ENCODE assay signal across 26 cellular contexts in the genomic region with DNA sequence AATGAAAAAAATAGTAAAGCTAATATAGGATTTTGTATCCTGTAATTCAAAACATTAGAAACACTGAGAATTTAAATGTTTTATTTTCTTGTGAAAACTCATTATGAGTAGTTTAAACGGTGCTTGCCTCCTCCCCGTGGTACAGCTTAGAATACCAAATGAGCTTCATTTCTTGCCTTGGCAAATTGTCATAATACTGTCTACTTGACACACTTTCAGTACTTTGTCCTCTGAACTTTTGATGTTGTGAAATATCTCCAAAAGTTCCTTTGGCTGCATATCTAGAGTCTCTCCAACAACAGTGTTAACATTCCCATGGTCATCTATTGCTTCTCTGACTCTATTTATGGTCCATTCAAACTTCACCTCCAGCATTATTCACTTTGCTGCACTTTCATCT.
DNase-seq lines count a peak whose midpoint lies in the region; ATAC-seq and TF ChIP-seq lines count a peak whose summit lies in the region.
"Had no signal": no experiment of that assay in that cellular context is flagged by ENCODE, and none has a peak within 500 bp of the region (broad histone marks: within the 10 kb centered on the region; RNA-seq: fewer than 3 reads in every experiment).

No MANE protein-coding gene starts in this region.

- H3K79me1 ChIP-seq in mesenchymal stem cell (replicated peaks; ENCODE audit: low read length, poor library complexity, severe bottlenecking) = no peaks in the 10 kb centered on the region

- no peak overlapping the region for H3K18ac ChIP-seq in mesenchymal stem cell (ENCODE audit: low read depth in 1 of 2, low read length in 2 of 2)

- H2BK120ac ChIP-seq in mesenchymal stem cell (ENCODE audit: low read depth, low read length) = no peak overlapping the region

- no peak overlapping the region for H2BK5ac ChIP-seq in mesenchymal stem cell (ENCODE audit: low read depth, low read length, poor library complexity, severe bottlenecking)

- TF ChIP-seq POLR2A in gastroesophageal sphincter (IDR thresholded peaks at IDR 0.05) = no peak
- no peak for TF ChIP-seq POLR2A in suprapubic skin (IDR thresholded peaks at IDR 0.05)

- no peak overlapping the region for H3K14ac ChIP-seq in mesenchymal stem cell (ENCODE audit: low read length in 2 of 2)

- 39 to 82% methylated on average over 2 of the region's 2 CpGs for WGBS in gastroesophageal sphincter (ENCODE audit: low coverage in 1 of 2), 2 donors
- 83% methylated on average over 2 of the region's 2 CpGs for WGBS in suprapubic skin
- WGBS in mesenchymal stem cell = 98% methylated on average over 2 of the region's 2 CpGs

- no peak overlapping the region for H3K4me2 ChIP-seq in mesenchymal stem cell (ENCODE audit: low read length, poor library complexity, severe bottlenecking)
- H3K4me2 ChIP-seq: BLaER1 had no signal

- H3K4me1 Mint-ChIP-seq in CD8-positive, alpha-beta memory T cell = peaks cover 65 to 84% (median 67%) of the 10 kb centered on the region in 3 donors
- H3K4me1 Mint-ChIP-seq in naive thymus-derived CD8-positive, alpha-beta T cell = peaks cover 12 to 33% (median 24%) of the 10 kb centered on the region in 4 donors

- H3K4me3 ChIP-seq in CD8-positive, alpha-beta memory T cell (ENCODE audit: low read length) = no peak overlapping the region
- no peak overlapping the region for H3K4me3 ChIP-seq in gastroesophageal sphincter
- no peak overlapping the region for H3K4me3 ChIP-seq in suprapubic skin
- H3K4me3 ChIP-seq in mesenchymal stem cell (ENCODE audit: insufficient read depth in 1 of 2, low read depth in 1 of 2, low read length in 2 of 2) = no peak overlapping the region
- H3K4me3 ChIP-seq: BLaER1, dorsolateral prefrontal cortex, prostate gland, uterus had no signal

- ATAC-seq in gastroesophageal sphincter (peak; percentile 63), HG03039 (IDR thresholded peaks at IDR 0.05; ENCODE audit: unreplicated experiment) (no peak)
- no peak for ATAC-seq in naive thymus-derived CD8-positive, alpha-beta T cell

- no peaks in the 10 kb centered on the region for H3K9me3 Mint-ChIP-seq in CD8-positive, alpha-beta memory T cell
- no peaks in the 10 kb centered on the region for H3K9me3 Mint-ChIP-seq in naive thymus-derived CD8-positive, alpha-beta T cell
- H3K9me3 Mint-ChIP-seq: activated naive CD8-positive, alpha-beta T cell treated with anti-CD3 and anti-CD28 coated beads for 36 hours had no signal

- no peaks in the 10 kb centered on the region for H3K4me1 ChIP-seq in CD8-positive, alpha-beta memory T cell (ENCODE audit: insufficient read depth, low read length)
- H3K4me1 ChIP-seq in gastroesophageal sphincter (peaks cover 0 to 16% (median 3%) of the 10 kb centered on the region in 3 donors), suprapubic skin (no peaks in the 10 kb centered on the region), mesenchymal stem cell (ENCODE audit: control insufficient read depth, insufficient read depth, low read depth, low read length) (no peaks in the 10 kb centered on the region)
- H3K4me1 ChIP-seq: BLaER1, prostate gland, uterus had no signal

- no peak overlapping the region for H3K4me3 Mint-ChIP-seq in CD8-positive, alpha-beta memory T cell
- no peak overlapping the region for H3K4me3 Mint-ChIP-seq in naive thymus-derived CD8-positive, alpha-beta T cell
- H3K4me3 Mint-ChIP-seq: activated naive CD8-positive, alpha-beta T cell treated with anti-CD3 and anti-CD28 coated beads for 36 hours had no signal

- H2BK12ac ChIP-seq in mesenchymal stem cell (ENCODE audit: low read length in 2 of 2) = no peak overlapping the region

- H2BK15ac ChIP-seq in mesenchymal stem cell (ENCODE audit: low read depth, poor library complexity, severe bottlenecking) = no peak overlapping the region

- no peak for DNase-seq in CD8-positive, alpha-beta memory T cell
- DNase-seq in amniotic epithelial cell (ENCODE audit: low read depth) (peak; percentile 7), suprapubic skin (ENCODE audit: low spot score in 2 of 2) (no peak), NCI-H748 (lab: John Stamatoyannopoulos, UW; ENCODE audit: unreplicated experiment) (no peak), mesenchymal stem cell (no peak)
- no peak for DNase-seq in naive thymus-derived CD8-positive, alpha-beta T cell
- DNase-seq: activated CD4-positive, alpha-beta T cell treated with anti-CD3 and anti-CD28 coated beads, Interleukin-2, amount 50 U/mL, for 48 hours; activated CD8-positive, alpha-beta memory T cell treated with anti-CD3 and anti-CD28 coated beads, Interleukin-2, amount 50 U/mL, for 48 hours; activated naive CD8-positive, alpha-beta T cell treated with anti-CD3 and anti-CD28 coated beads for 36 hours; central memory CD4-positive, alpha-beta T cell; dorsolateral prefrontal cortex; mesendoderm; NCI-H1092 treated with DMSO at 0.1 percent for 48 hours; NCI-H187; NCI-H2171 treated with DMSO at 0.1 percent for 48 hours; NCI-H524; NK-92 treated with Interleukin-12 subunit alpha and Interleukin-12 subunit beta, amount 100 ng/mL, for 24 hours; SHP77; stimulated activated CD4-positive, alpha-beta T cell treated with anti-CD3 and anti-CD28 coated beads, Interleukin-15, amount 100 ng/mL, for 24 hours; stimulated activated naive CD4-positive, alpha-beta T cell; uterus; WERI-Rb-1 had no signal

- peaks cover 9 to 84% (median 42%) of the 10 kb centered on the region in 3 donors for H3K36me3 Mint-ChIP-seq in CD8-positive, alpha-beta memory T cell
- H3K36me3 Mint-ChIP-seq in naive thymus-derived CD8-positive, alpha-beta T cell = peaks cover 29 to 86% (median 41%) of the 10 kb centered on the region in 3 donors

- H3K27me3 Mint-ChIP-seq in CD8-positive, alpha-beta memory T cell = no peaks in the 10 kb centered on the region
- H3K27me3 Mint-ChIP-seq in naive thymus-derived CD8-positive, alpha-beta T cell = no peaks in the 10 kb centered on the region
- H3K27me3 Mint-ChIP-seq: activated naive CD8-positive, alpha-beta T cell treated with anti-CD3 and anti-CD28 coated beads for 36 hours had no signal

- no peak overlapping the region for H2AFZ ChIP-seq in mesenchymal stem cell (ENCODE audit: low read depth, low read length)

- no peak overlapping the region for H3K27ac ChIP-seq in CD8-positive, alpha-beta memory T cell (ENCODE audit: low read depth, low read length)
- H3K27ac ChIP-seq in gastroesophageal sphincter (no peak overlapping the region), suprapubic skin (no peak overlapping the region), mesenchymal stem cell (ENCODE audit: low read length, poor library complexity, severe bottlenecking) (no peak overlapping the region)
- H3K27ac ChIP-seq: BLaER1, dorsolateral prefrontal cortex, prostate gland, uterus, WERI-Rb-1 had no signal

- H3K9me3 ChIP-seq in CD8-positive, alpha-beta memory T cell (ENCODE audit: low read length) = no peaks in the 10 kb centered on the region
- H3K9me3 ChIP-seq in gastroesophageal sphincter (no peaks in the 10 kb centered on the region), suprapubic skin (no peaks in the 10 kb centered on the region), mesenchymal stem cell (ENCODE audit: control insufficient read depth, low read length) (no peaks in the 10 kb centered on the region)
- H3K9me3 ChIP-seq: prostate gland, uterus had no signal

- no peak overlapping the region for H3K23ac ChIP-seq in mesenchymal stem cell (ENCODE audit: low read length in 2 of 2)

- H3K4ac ChIP-seq in mesenchymal stem cell (ENCODE audit: low read depth in 1 of 2, low read length in 2 of 2) = no peak overlapping the region

- H3K27ac Mint-ChIP-seq in CD8-positive, alpha-beta memory T cell = peak overlapping the region; percentile 4 to 82 (median 52)
- H3K27ac Mint-ChIP-seq in naive thymus-derived CD8-positive, alpha-beta T cell = peak overlapping the region in 6 of 10 donors; percentile 10 to 58 (median 41)
- H3K27ac Mint-ChIP-seq: activated naive CD8-positive, alpha-beta T cell treated with anti-CD3 and anti-CD28 coated beads for 36 hours had no signal

- H3K9ac ChIP-seq in mesenchymal stem cell (ENCODE audit: low read length) = no peak overlapping the region
- H3K9ac ChIP-seq: BLaER1 had no signal

- POLR2A ChIA-PET in CD8-positive, alpha-beta memory T cell (lab: Charles Lee) = no interaction called here
- POLR2A ChIA-PET in naive thymus-derived CD8-positive, alpha-beta T cell (lab: Charles Lee) = interaction anchor here (0.6 kb wide), 1 partner anchor 196 kb away, joined by 4 read pairs; no protein-coding TSS in a partner anchor

- TF ChIP-seq EP300 in gastroesophageal sphincter (IDR thresholded peaks at IDR 0.05) = no peak
- no peak for TF ChIP-seq EP300 in suprapubic skin (IDR thresholded peaks at IDR 0.05)

- H2AK5ac ChIP-seq in mesenchymal stem cell (ENCODE audit: low read length, severe bottlenecking) = no peak overlapping the region

- CTCF ChIA-PET in CD8-positive, alpha-beta memory T cell (lab: Charles Lee) = interaction anchor here (1.3 kb wide), 1 partner anchor 226 kb away, joined by 3 read pairs; no protein-coding TSS in a partner anchor

- H4K91ac ChIP-seq in mesenchymal stem cell (ENCODE audit: low read length) = no peak overlapping the region

- TF ChIP-seq CTCF in gastroesophageal sphincter (IDR thresholded peaks at IDR 0.05) (peak in 1 of 4 experiments; percentile 24), suprapubic skin (IDR thresholded peaks at IDR 0.05) (no peak)

- no peaks in the 10 kb centered on the region for H3K27me3 ChIP-seq in CD8-positive, alpha-beta memory T cell (ENCODE audit: insufficient read depth, low read length, poor library complexity, severe bottlenecking)
- H3K27me3 ChIP-seq in gastroesophageal sphincter (no peaks in the 10 kb centered on the region), suprapubic skin (no peaks in the 10 kb centered on the region), mesenchymal stem cell (ENCODE audit: control insufficient read depth in 1 of 2, insufficient read depth in 1 of 2, low read length in 2 of 2) (no peaks in the 10 kb centered on the region)
- H3K27me3 ChIP-seq: BLaER1, dorsolateral prefrontal cortex, uterus had no signal

- peaks cover 28% of the 10 kb centered on the region for H3K36me3 ChIP-seq in CD8-positive, alpha-beta memory T cell (ENCODE audit: insufficient read depth, low read length)
- H3K36me3 ChIP-seq in gastroesophageal sphincter (peaks cover 0 to 39% of the 10 kb centered on the region in 2 donors), suprapubic skin (peaks cover 36% of the 10 kb centered on the region), mesenchymal stem cell (ENCODE audit: control insufficient read depth in 1 of 2, insufficient read depth in 2 of 2, low read depth in 1 of 2, low read length in 2 of 2) (peaks cover 0 to 29% of the 10 kb centered on the region in 2 experiments)
- H3K36me3 ChIP-seq: prostate gland, uterus had no signal

- no peak overlapping the region for H4K8ac ChIP-seq in mesenchymal stem cell (ENCODE audit: low read length)
